1 cellular context compared by ENCODE assay signal in the genomic region with DNA sequence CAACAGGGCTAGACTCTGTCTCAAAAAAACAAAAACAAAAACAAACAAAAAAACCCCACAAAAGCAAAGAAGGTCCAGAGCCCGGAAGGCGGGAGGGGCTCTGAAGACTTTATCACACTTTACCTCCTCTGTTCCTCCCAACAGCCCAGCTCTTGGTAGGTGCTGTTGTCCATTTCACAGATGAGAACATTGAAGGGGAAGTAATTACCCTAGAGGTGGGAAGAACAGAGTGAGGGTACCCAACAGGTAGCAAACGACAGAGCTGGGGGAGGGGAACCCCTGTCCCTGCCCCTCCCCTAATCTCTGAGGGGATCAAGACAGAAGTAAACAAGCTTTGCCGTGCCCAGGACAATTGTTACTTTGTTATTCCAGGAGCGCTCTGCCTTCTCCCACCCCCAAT.
TF ChIP-seq lines count a peak whose summit lies in the region.

No MANE protein-coding gene starts in this region.

TF ChIP-seq in WTC11, 78 proteins besides CTCF, POLR2A, EP300 and RAD21 (continued from another document):
- TF ChIP-seq, protein P1, sequence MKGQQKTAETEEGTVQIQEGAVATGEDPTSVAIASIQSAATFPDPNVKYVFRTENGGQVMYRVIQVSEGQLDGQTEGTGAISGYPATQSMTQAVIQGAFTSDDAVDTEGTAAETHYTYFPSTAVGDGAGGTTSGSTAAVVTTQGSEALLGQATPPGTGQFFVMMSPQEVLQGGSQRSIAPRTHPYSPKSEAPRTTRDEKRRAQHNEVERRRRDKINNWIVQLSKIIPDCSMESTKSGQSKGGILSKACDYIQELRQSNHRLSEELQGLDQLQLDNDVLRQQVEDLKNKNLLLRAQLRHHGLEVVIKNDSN (CRISPR knock-in tag; IDR thresholded peaks at IDR 0.05): no peak
- TF ChIP-seq HMGA2 (CRISPR knock-in tag; IDR thresholded peaks at IDR 0.05) (no peak), TEAD1 (CRISPR knock-in tag; IDR thresholded peaks at IDR 0.05) (no peak), IRF2 (CRISPR knock-in tag; IDR thresholded peaks at IDR 0.05; ENCODE audit: borderline replicate concordance, low read depth) (no peak), NFATC4 (CRISPR knock-in tag; IDR thresholded peaks at IDR 0.05) (no peak), EMX1 (CRISPR knock-in tag; IDR thresholded peaks at IDR 0.05) (no peak), NR2C2 (CRISPR knock-in tag; IDR thresholded peaks at IDR 0.05) (no peak)
- TF ChIP-seq, protein P2, sequence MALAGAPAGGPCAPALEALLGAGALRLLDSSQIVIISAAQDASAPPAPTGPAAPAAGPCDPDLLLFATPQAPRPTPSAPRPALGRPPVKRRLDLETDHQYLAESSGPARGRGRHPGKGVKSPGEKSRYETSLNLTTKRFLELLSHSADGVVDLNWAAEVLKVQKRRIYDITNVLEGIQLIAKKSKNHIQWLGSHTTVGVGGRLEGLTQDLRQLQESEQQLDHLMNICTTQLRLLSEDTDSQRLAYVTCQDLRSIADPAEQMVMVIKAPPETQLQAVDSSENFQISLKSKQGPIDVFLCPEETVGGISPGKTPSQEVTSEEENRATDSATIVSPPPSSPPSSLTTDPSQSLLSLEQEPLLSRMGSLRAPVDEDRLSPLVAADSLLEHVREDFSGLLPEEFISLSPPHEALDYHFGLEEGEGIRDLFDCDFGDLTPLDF (CRISPR knock-in tag; IDR thresholded peaks at IDR 0.05): no peak
- TF ChIP-seq, protein P3, sequence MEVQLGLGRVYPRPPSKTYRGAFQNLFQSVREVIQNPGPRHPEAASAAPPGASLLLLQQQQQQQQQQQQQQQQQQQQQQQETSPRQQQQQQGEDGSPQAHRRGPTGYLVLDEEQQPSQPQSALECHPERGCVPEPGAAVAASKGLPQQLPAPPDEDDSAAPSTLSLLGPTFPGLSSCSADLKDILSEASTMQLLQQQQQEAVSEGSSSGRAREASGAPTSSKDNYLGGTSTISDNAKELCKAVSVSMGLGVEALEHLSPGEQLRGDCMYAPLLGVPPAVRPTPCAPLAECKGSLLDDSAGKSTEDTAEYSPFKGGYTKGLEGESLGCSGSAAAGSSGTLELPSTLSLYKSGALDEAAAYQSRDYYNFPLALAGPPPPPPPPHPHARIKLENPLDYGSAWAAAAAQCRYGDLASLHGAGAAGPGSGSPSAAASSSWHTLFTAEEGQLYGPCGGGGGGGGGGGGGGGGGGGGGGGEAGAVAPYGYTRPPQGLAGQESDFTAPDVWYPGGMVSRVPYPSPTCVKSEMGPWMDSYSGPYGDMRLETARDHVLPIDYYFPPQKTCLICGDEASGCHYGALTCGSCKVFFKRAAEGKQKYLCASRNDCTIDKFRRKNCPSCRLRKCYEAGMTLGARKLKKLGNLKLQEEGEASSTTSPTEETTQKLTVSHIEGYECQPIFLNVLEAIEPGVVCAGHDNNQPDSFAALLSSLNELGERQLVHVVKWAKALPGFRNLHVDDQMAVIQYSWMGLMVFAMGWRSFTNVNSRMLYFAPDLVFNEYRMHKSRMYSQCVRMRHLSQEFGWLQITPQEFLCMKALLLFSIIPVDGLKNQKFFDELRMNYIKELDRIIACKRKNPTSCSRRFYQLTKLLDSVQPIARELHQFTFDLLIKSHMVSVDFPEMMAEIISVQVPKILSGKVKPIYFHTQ (CRISPR knock-in tag; IDR thresholded peaks at IDR 0.05): no peak
- TF ChIP-seq, protein P4, sequence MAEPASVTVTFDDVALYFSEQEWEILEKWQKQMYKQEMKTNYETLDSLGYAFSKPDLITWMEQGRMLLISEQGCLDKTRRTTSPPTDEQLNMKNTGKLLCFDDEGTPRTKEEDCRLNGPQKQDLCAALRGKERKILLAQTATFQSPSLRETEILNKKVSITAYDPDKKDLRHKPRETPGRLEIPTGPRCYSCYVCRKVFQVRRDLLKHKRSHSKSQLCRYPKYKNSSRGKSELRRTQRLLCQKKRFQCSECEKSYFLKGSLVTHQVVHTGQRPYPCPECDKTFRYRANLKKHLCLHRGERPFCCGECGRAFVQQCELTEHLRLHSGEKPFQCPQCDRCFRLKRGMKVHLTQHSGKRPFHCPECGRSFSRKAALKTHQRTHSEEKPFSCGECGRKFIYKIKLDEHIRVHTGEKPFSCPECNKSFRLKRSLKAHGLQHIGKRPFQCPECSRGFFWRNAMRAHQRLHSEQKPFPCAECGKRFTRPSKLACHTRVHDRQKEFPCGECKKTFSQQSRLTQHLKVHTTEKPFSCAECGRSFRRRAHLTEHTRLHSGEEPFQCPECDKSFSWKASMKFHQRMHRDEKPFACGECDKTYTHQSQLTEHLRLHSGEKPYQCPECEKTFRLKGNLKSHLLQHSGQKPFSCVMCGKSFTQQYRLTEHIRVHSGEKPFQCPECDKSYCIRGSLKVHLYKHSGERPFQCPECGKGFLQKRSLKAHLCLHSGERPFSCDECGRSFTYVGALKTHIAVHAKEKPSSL (CRISPR knock-in tag; conservative IDR thresholded peaks at IDR 0.05): no peak
- TF ChIP-seq, protein P5, sequence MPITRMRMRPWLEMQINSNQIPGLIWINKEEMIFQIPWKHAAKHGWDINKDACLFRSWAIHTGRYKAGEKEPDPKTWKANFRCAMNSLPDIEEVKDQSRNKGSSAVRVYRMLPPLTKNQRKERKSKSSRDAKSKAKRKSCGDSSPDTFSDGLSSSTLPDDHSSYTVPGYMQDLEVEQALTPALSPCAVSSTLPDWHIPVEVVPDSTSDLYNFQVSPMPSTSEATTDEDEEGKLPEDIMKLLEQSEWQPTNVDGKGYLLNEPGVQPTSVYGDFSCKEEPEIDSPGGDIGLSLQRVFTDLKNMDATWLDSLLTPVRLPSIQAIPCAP (CRISPR knock-in tag; IDR thresholded peaks at IDR 0.05): no peak
